19 cellular contexts compared by ENCODE assay signal in genomic region chr16:3670711-3671110, GRCh38. TPM values are rescaled to one million over a fixed set of nuclear protein-coding genes. Genes with fewer than 3 reads are reported as not detected.
DNase-seq lines count a peak whose midpoint lies in the region; ATAC-seq, FAIRE-seq and TF ChIP-seq lines count a peak whose summit lies in the region.
"Had no signal": no experiment of that assay in that cellular context is flagged by ENCODE, and none has a peak within 500 bp of the region (broad histone marks: within the 10 kb centered on the region; RNA-seq: fewer than 3 reads in every experiment).

No MANE protein-coding gene starts in this region.

- intact Hi-C loops in activated CD8-positive, alpha-beta T cell treated with anti-CD3 and anti-CD28 coated beads for 36 hours (cut with micrococcal nuclease) = no loop called here
- intact Hi-C loops in right lobe of liver (cut with DNase I) = no loop called here
- intact Hi-C loops in HepG2 (cut with micrococcal nuclease; ENCODE audit: unreplicated experiment) = no loop called here
- intact Hi-C loops in aorta (cut with DNase I) = no loop called here
- intact Hi-C loops in lower lobe of right lung (cut with DNase I) = no loop called here

- H3K4me3 ChIP-seq in right lobe of liver (no peak overlapping the region), HepG2 (replicated peaks in 1 of 3; ENCODE audit: insufficient read depth in 1 of 3, low read depth in 2 of 3, low read length in 3 of 3) (no peak overlapping the region), aorta (ENCODE audit: low read length in 2 of 2) (no peak overlapping the region), lower lobe of right lung (no peak overlapping the region), small intestine (ENCODE audit: low read depth in 1 of 2, low read length in 2 of 2) (no peak overlapping the region)

- H3K27me3 Mint-ChIP-seq in activated CD8-positive, alpha-beta T cell treated with anti-CD3 and anti-CD28 coated beads, Interleukin-2, amount 10 ng/mL, durations not matched to agents 7 days and 5 days (ENCODE audit: low read depth) = no peaks in the 10 kb centered on the region
- H3K27me3 Mint-ChIP-seq in activated CD8-positive, alpha-beta T cell treated with anti-CD3 and anti-CD28 coated beads for 36 hours = no peaks in the 10 kb centered on the region
- H3K27me3 Mint-ChIP-seq in immature natural killer cell (ENCODE audit: low read depth in 3 of 3) = peaks cover 0 to 3% (median 0%) of the 10 kb centered on the region in 3 donors
- H3K27me3 Mint-ChIP-seq: B cell had no signal

- H3K27ac Mint-ChIP-seq in activated CD8-positive, alpha-beta T cell treated with anti-CD3 and anti-CD28 coated beads, Interleukin-2, amount 10 ng/mL, durations not matched to agents 7 days and 5 days = peak overlapping the region; percentile 75
- H3K27ac Mint-ChIP-seq in activated CD8-positive, alpha-beta T cell treated with anti-CD3 and anti-CD28 coated beads for 36 hours = no peak overlapping the region
- peak overlapping the region in 5 of 6 donors; percentile 10 to 87 (median 64) for H3K27ac Mint-ChIP-seq in immature natural killer cell
- H3K27ac Mint-ChIP-seq: B cell, CD14-positive monocyte had no signal

- in situ Hi-C loops in HepG2 (cut with HindIII; ENCODE audit: extremely low pct_ligation_motif_present, low pct_unique_long_range_greater_than_20kb) = no loop called here

- H3K27ac ChIP-seq in right lobe of liver (no peak overlapping the region), HepG2 (ENCODE audit: extremely low read length, insufficient read depth, low read length) (no peak overlapping the region), aorta (ENCODE audit: low read depth in 1 of 2, low read length in 2 of 2) (no peak overlapping the region), lower lobe of right lung (no peak overlapping the region), small intestine (ENCODE audit: low read depth in 1 of 2, low read length in 1 of 2) (no peak overlapping the region)

- H3K36me3 ChIP-seq in right lobe of liver (peaks cover 0 to 29% (median 9%) of the 10 kb centered on the region in 4 donors), HepG2 (replicated peaks in 1 of 2; ENCODE audit: control insufficient read depth in 1 of 2, insufficient read depth in 2 of 2, low read length in 2 of 2) (peaks cover 30 to 73% of the 10 kb centered on the region in 2 experiments; a peak in 4 of 5 replicates), aorta (ENCODE audit: control insufficient read depth in 1 of 2, insufficient read depth in 2 of 2, low read length in 1 of 2) (peaks cover 0 to 1% of the 10 kb centered on the region in 2 donors), lower lobe of right lung (peaks cover 73% of the 10 kb centered on the region), small intestine (ENCODE audit: control insufficient read depth in 2 of 2, insufficient read depth in 2 of 2, low read length in 2 of 2) (peaks cover 0 to 3% of the 10 kb centered on the region in 2 donors)

- peaks cover 52% of the 10 kb centered on the region for H3K36me3 Mint-ChIP-seq in activated CD8-positive, alpha-beta T cell treated with anti-CD3 and anti-CD28 coated beads, Interleukin-2, amount 10 ng/mL, durations not matched to agents 7 days and 5 days (ENCODE audit: low read depth)
- peaks cover 51% of the 10 kb centered on the region for H3K36me3 Mint-ChIP-seq in activated CD8-positive, alpha-beta T cell treated with anti-CD3 and anti-CD28 coated beads for 36 hours (ENCODE audit: low read depth)
- peaks cover 0 to 12% (median 3%) of the 10 kb centered on the region in 3 donors for H3K36me3 Mint-ChIP-seq in immature natural killer cell

- H3K27me3 ChIP-seq in right lobe of liver (no peaks in the 10 kb centered on the region), HepG2 (ENCODE audit: control insufficient read depth in 1 of 2, insufficient read depth in 2 of 2, low read length in 2 of 2) (no peaks in the 10 kb centered on the region), aorta (ENCODE audit: control insufficient read depth in 1 of 2, insufficient read depth in 2 of 2, low read length in 1 of 2) (no peaks in the 10 kb centered on the region), lower lobe of right lung (ENCODE audit: low read depth) (no peaks in the 10 kb centered on the region), small intestine (ENCODE audit: control insufficient read depth in 2 of 2, insufficient read depth in 2 of 2, low read length in 2 of 2) (no peaks in the 10 kb centered on the region)

- peaks cover 37% of the 10 kb centered on the region for H3K4me1 Mint-ChIP-seq in activated CD8-positive, alpha-beta T cell treated with anti-CD3 and anti-CD28 coated beads, Interleukin-2, amount 10 ng/mL, durations not matched to agents 7 days and 5 days (ENCODE audit: low read depth)
- peaks cover 9% of the 10 kb centered on the region for H3K4me1 Mint-ChIP-seq in activated CD8-positive, alpha-beta T cell treated with anti-CD3 and anti-CD28 coated beads for 36 hours (ENCODE audit: low read depth)
- H3K4me1 Mint-ChIP-seq in immature natural killer cell = peaks cover 34 to 42% of the 10 kb centered on the region in 2 donors

- no peak overlapping the region for H3K9ac ChIP-seq in HepG2 (ENCODE audit: insufficient read depth, low read depth, low read length)

- CTCF ChIA-PET in activated CD8-positive, alpha-beta T cell treated with anti-CD3 and anti-CD28 coated beads, Interleukin-2, amount 10 ng/mL, durations not matched to agents 7 days and 5 days (lab: Charles Lee) = no interaction called here
- CTCF ChIA-PET in activated CD8-positive, alpha-beta T cell treated with anti-CD3 and anti-CD28 coated beads for 36 hours (lab: Charles Lee) = no interaction called here
- CTCF ChIA-PET in HepG2 (lab: Yijun Ruan, JAX; ENCODE audit: low intra/inter-chr PET ratio, low total read pairs) = no interaction called here

- no peaks in the 10 kb centered on the region for H3K79me2 ChIP-seq in HepG2 (ENCODE audit: insufficient read depth, low read length)

- no peak overlapping the region for H2AFZ ChIP-seq in HepG2 (ENCODE audit: low read length)

- TF ChIP-seq EP300 in HepG2 (IDR thresholded peaks at IDR 0.05; ENCODE audit: low read depth in 2 of 2, low read length in 2 of 2) (no peak), HepG2 (CRISPR knock-in tag; IDR thresholded peaks at IDR 0.05; ENCODE audit: borderline replicate concordance) (no peak)

- no peak for DNase-seq in activated CD8-positive, alpha-beta T cell treated with anti-CD3 and anti-CD28 coated beads, Interleukin-2, amount 10 ng/mL, durations not matched to agents 7 days and 5 days
- no peak for DNase-seq in activated CD8-positive, alpha-beta T cell treated with anti-CD3 and anti-CD28 coated beads for 36 hours
- peak in 2 of 3 donors; percentile 10 to 52 for DNase-seq in right lobe of liver
- no peak for DNase-seq in HepG2 (ENCODE audit: low spot score)
- DNase-seq in immature natural killer cell = peak in 2 of 3 donors; percentile 13 to 19
- peak; percentile 23 to 24 for DNase-seq in aorta
- no peak for DNase-seq in lower lobe of right lung
- no peak for DNase-seq in small intestine
- DNase-seq: DMS79, KG1, NCI-H1105, NCI-H146, NCI-H2029, NCI-H345, NCI-H524, NCI-H774 had no signal

- H3K9me3 Mint-ChIP-seq in activated CD8-positive, alpha-beta T cell treated with anti-CD3 and anti-CD28 coated beads, Interleukin-2, amount 10 ng/mL, durations not matched to agents 7 days and 5 days (ENCODE audit: insufficient read depth) = no peaks in the 10 kb centered on the region
- no peaks in the 10 kb centered on the region for H3K9me3 Mint-ChIP-seq in activated CD8-positive, alpha-beta T cell treated with anti-CD3 and anti-CD28 coated beads for 36 hours
- H3K9me3 Mint-ChIP-seq in immature natural killer cell = no peaks in the 10 kb centered on the region
- H3K9me3 Mint-ChIP-seq: CD14-positive monocyte had no signal

- H3K9me3 ChIP-seq in right lobe of liver (no peaks in the 10 kb centered on the region), HepG2 (ENCODE audit: low read length) (no peaks in the 10 kb centered on the region), aorta (ENCODE audit: control insufficient read depth, low read length) (no peaks in the 10 kb centered on the region), lower lobe of right lung (no peaks in the 10 kb centered on the region), small intestine (ENCODE audit: control insufficient read depth, low read depth) (no peaks in the 10 kb centered on the region)

- POLR2A ChIA-PET in activated CD8-positive, alpha-beta T cell treated with anti-CD3 and anti-CD28 coated beads, Interleukin-2, amount 10 ng/mL, durations not matched to agents 7 days and 5 days (lab: Charles Lee) = no interaction called here
- POLR2A ChIA-PET in activated CD8-positive, alpha-beta T cell treated with anti-CD3 and anti-CD28 coated beads for 36 hours (lab: Charles Lee) = no interaction called here
- POLR2A ChIA-PET in HepG2 (lab: Yijun Ruan, JAX) = no interaction called here

- TF ChIP-seq RAD21 in HepG2 (CRISPR knock-in tag; IDR thresholded peaks at IDR 0.05) = no peak

- no peak for TF ChIP-seq CTCF in activated CD8-positive, alpha-beta T cell treated with anti-CD3 and anti-CD28 coated beads for 36 hours (IDR thresholded peaks at IDR 0.05)
- TF ChIP-seq CTCF in right lobe of liver (IDR thresholded peaks at IDR 0.05) (no peak), HepG2 (CRISPR knock-in tag; IDR thresholded peaks at IDR 0.05) (no peak), lower lobe of right lung (IDR thresholded peaks at IDR 0.05) (no peak)

- BruUV-seq in HepG2 (replicated peaks; lab: Mats Ljungman, UMichigan) = no TSS peak

- TF ChIP-seq POLR2A in right lobe of liver (IDR thresholded peaks at IDR 0.05) (no peak), HepG2 (IDR thresholded peaks at IDR 0.05; ENCODE audit: insufficient read depth in 1 of 2, low read depth in 2 of 2, low read length in 2 of 2) (no peak)

- H3K4me3 Mint-ChIP-seq in activated CD8-positive, alpha-beta T cell treated with anti-CD3 and anti-CD28 coated beads, Interleukin-2, amount 10 ng/mL, durations not matched to agents 7 days and 5 days = no peak overlapping the region
- no peak overlapping the region for H3K4me3 Mint-ChIP-seq in activated CD8-positive, alpha-beta T cell treated with anti-CD3 and anti-CD28 coated beads for 36 hours
- H3K4me3 Mint-ChIP-seq in immature natural killer cell = peak overlapping the region; percentile 1 to 48 (median 30)
- H3K4me3 Mint-ChIP-seq: B cell, CD14-positive monocyte had no signal

- FAIRE-seq in HepG2 (lab: Jason Lieb, UNC) (no peak), small intestine (lab: Jason Lieb, UNC) (no peak)

- ATAC-seq in activated CD8-positive, alpha-beta T cell treated with anti-CD3 and anti-CD28 coated beads, Interleukin-2, amount 10 ng/mL, durations not matched to agents 7 days and 5 days = no peak
- ATAC-seq in activated CD8-positive, alpha-beta T cell treated with anti-CD3 and anti-CD28 coated beads for 36 hours = no peak
- ATAC-seq in right lobe of liver (no peak), HepG2 (no peak), aorta (ENCODE audit: low FRiP score) (no peak), lower lobe of right lung (no peak)
- ATAC-seq: Panc1 had no signal

- no peak overlapping the region for H3K4me2 ChIP-seq in HepG2 (ENCODE audit: low read depth, low read length)

- no peaks in the 10 kb centered on the region for H4K20me1 ChIP-seq in HepG2 (ENCODE audit: insufficient read depth, low read length)

- WGBS in right lobe of liver (ENCODE audit: insufficient coverage, low coverage, low lambda C conversion rate, missing lambda C conversion rate) = 82% methylated on average over 3 of the region's 13 CpGs
- WGBS in HepG2 (ENCODE audit: low lambda C conversion rate) = 94% methylated on average over 13 of the region's 13 CpGs
- WGBS in aorta, 2 donors = 92 to 94% methylated on average over 13 of the region's 13 CpGs
- 84 to 89% (median 87%) methylated on average over 13 of the region's 13 CpGs for WGBS in small intestine, 3 donors

- H3K4me1 ChIP-seq in right lobe of liver (no peaks in the 10 kb centered on the region), HepG2 (ENCODE audit: insufficient read depth, low read length) (no peaks in the 10 kb centered on the region), aorta (ENCODE audit: control insufficient read depth in 1 of 2, insufficient read depth in 2 of 2, low read length in 2 of 2) (no peaks in the 10 kb centered on the region), lower lobe of right lung (no peaks in the 10 kb centered on the region), small intestine (ENCODE audit: control insufficient read depth in 2 of 2, insufficient read depth in 1 of 2, low read depth in 1 of 2, low read length in 1 of 2) (no peaks in the 10 kb centered on the region)

RNA-seq across cellular contexts. Expression of gene DNASE1, which starts 16.2 kb away (rescaled TPM):
- 10 to 100 TPM; 45.7 to 48.3 TPM for total RNA-seq in activated CD8-positive, alpha-beta T cell treated with anti-CD3 and anti-CD28 coated beads, Interleukin-2, amount 10 ng/mL, durations not matched to agents 7 days and 5 days
- total RNA-seq in activated CD8-positive, alpha-beta T cell treated with anti-CD3 and anti-CD28 coated beads for 36 hours = 10 to 100 TPM; 11.8 to 12.1 TPM
- 1 to 10 TPM; 1.4 to 6.2 (median 3.1) TPM for total RNA-seq in right lobe of liver
- total RNA-seq in HepG2 (2016; rRNA removed; fragmentation: Illumina TruSeq; extraction: Trizol) = 3.7 and 7.1 TPM in 2 replicates
- 9.5 and 9.7 TPM in 2 replicates for total RNA-seq in HepG2 (2016; cell fraction: cytosol; rRNA removed; fragmentation: Illumina TruSeq; extraction: Trizol; ENCODE audit: low read depth)
- total RNA-seq in HepG2 (2016; cell fraction: insoluble cytoplasmic fraction; rRNA removed; fragmentation: Illumina TruSeq; extraction: Trizol) = 4.1 and 7.3 TPM in 2 replicates
- total RNA-seq in HepG2 (2016; cell fraction: membrane; rRNA removed; fragmentation: Illumina TruSeq; extraction: Trizol) = 11.1 and 12.4 TPM in 2 replicates
- total RNA-seq in HepG2 (2016; cell fraction: nucleus; rRNA removed; fragmentation: Illumina TruSeq; extraction: Trizol) = 11.8 and 13.6 TPM in 2 replicates
- 11.1 and 13.0 TPM in 2 replicates for polyA plus RNA-seq in HepG2 (2011; rRNA removed)
- 5.4 and 7.4 TPM in 2 replicates for polyA plus RNA-seq in HepG2 (2011; cell fraction: cytosol; rRNA removed)
- polyA plus RNA-seq in HepG2 (2011; cell fraction: nucleus; rRNA removed) = 37.1 and 37.7 TPM in 2 replicates
- polyA plus RNA-seq in HepG2 (2012) = 7.2 and 10.3 TPM in 2 replicates
- 10.1 and 11.6 TPM in 2 replicates for polyA plus RNA-seq in HepG2 (2016; cell fraction: cytosol; fragmentation: Illumina TruSeq; extraction: Trizol; ENCODE audit: low read depth)
- polyA plus RNA-seq in HepG2 (2016; cell fraction: insoluble cytoplasmic fraction; fragmentation: Illumina TruSeq; extraction: Trizol; ENCODE audit: low read depth) = 2.9 and 3.5 TPM in 2 replicates
- 9.6 and 10.1 TPM in 2 replicates for polyA plus RNA-seq in HepG2 (2016; cell fraction: membrane; fragmentation: Illumina TruSeq; extraction: Trizol; ENCODE audit: low read depth)
- polyA plus RNA-seq in HepG2 (2016; cell fraction: nucleus; fragmentation: Illumina TruSeq; extraction: Trizol; ENCODE audit: insufficient read depth, low read depth) = 15.7 and 20.9 TPM in 2 replicates
- 12.4 and 52.9 TPM in 2 replicates for polyA minus RNA-seq in HepG2 (2011; rRNA and poly(A)+ RNA removed; ENCODE audit: low replicate concordance)
- 3.9 and 4.6 TPM in 2 replicates for polyA minus RNA-seq in HepG2 (2011; cell fraction: cytosol; rRNA and poly(A)+ RNA removed)
- 13.1 and 20.5 TPM in 2 replicates for polyA minus RNA-seq in HepG2 (2011; cell fraction: nucleus; rRNA and poly(A)+ RNA removed)
- 1 to 10 TPM in 2 of 3 donors, under 1 TPM in 1; 0.60 to 9.0 (median 3.5) TPM for polyA plus RNA-seq in immature natural killer cell
- total RNA-seq in aorta = 10 to 100 TPM in 1 of 2 donors, 1 to 10 TPM in 1; 9.1 to 21.8 TPM
- polyA plus RNA-seq in aorta = 1 to 10 TPM; 5.4 to 9.3 TPM
- 14.3 TPM for total RNA-seq in lower lobe of right lung
- 100 to 1,000 TPM in 2 of 3 donors, 10 to 100 TPM in 1; 75.4 to 290 (median 249) TPM for polyA plus RNA-seq in small intestine

RNA-seq across cellular contexts. Expression of gene TRAP1, which starts 46.6 kb away (rescaled TPM):
- total RNA-seq in activated CD8-positive, alpha-beta T cell treated with anti-CD3 and anti-CD28 coated beads, Interleukin-2, amount 10 ng/mL, durations not matched to agents 7 days and 5 days = 100 to 1,000 TPM; 126 to 129 TPM
- total RNA-seq in activated CD8-positive, alpha-beta T cell treated with anti-CD3 and anti-CD28 coated beads for 36 hours = 100 to 1,000 TPM; 343 to 379 TPM
- total RNA-seq in right lobe of liver (100 to 1,000 TPM in 4 of 6 experiments, 10 to 100 TPM in 2; 93.4 to 169 (median 123) TPM), HepG2 (2016; rRNA removed; fragmentation: Illumina TruSeq; extraction: Trizol) (112 and 127 TPM in 2 replicates), aorta (10 to 100 TPM; 57.7 to 59.5 TPM), lower lobe of right lung (51.8 TPM)
- 28.9 and 31.8 TPM in 2 replicates for total RNA-seq in HepG2 (2016; cell fraction: cytosol; rRNA removed; fragmentation: Illumina TruSeq; extraction: Trizol; ENCODE audit: low read depth)
- 104 and 130 TPM in 2 replicates for total RNA-seq in HepG2 (2016; cell fraction: insoluble cytoplasmic fraction; rRNA removed; fragmentation: Illumina TruSeq; extraction: Trizol)
- total RNA-seq in HepG2 (2016; cell fraction: membrane; rRNA removed; fragmentation: Illumina TruSeq; extraction: Trizol) = 40.6 and 42.7 TPM in 2 replicates
- total RNA-seq in HepG2 (2016; cell fraction: nucleus; rRNA removed; fragmentation: Illumina TruSeq; extraction: Trizol) = 81.3 and 97.5 TPM in 2 replicates
- polyA plus RNA-seq in HepG2 (2011; rRNA removed) (240 and 283 TPM in 2 replicates), immature natural killer cell (10 to 100 TPM; 30.1 to 32.1 (median 30.7) TPM), aorta (100 to 1,000 TPM in 1 of 2 donors, 10 to 100 TPM in 1; 19.2 to 183 TPM), small intestine (10 to 100 TPM; 25.5 to 79.5 (median 49.4) TPM)
- polyA plus RNA-seq in HepG2 (2011; cell fraction: cytosol; rRNA removed) = 125 and 163 TPM in 2 replicates
- polyA plus RNA-seq in HepG2 (2011; cell fraction: nucleus; rRNA removed) = 405 and 449 TPM in 2 replicates
- polyA plus RNA-seq in HepG2 (2012) = 173 and 189 TPM in 2 replicates
- 15.5 and 18.4 TPM in 2 replicates for polyA plus RNA-seq in HepG2 (2016; cell fraction: cytosol; fragmentation: Illumina TruSeq; extraction: Trizol; ENCODE audit: low read depth)
- 106 and 121 TPM in 2 replicates for polyA plus RNA-seq in HepG2 (2016; cell fraction: insoluble cytoplasmic fraction; fragmentation: Illumina TruSeq; extraction: Trizol; ENCODE audit: low read depth)
- 25.7 and 26.7 TPM in 2 replicates for polyA plus RNA-seq in HepG2 (2016; cell fraction: membrane; fragmentation: Illumina TruSeq; extraction: Trizol; ENCODE audit: low read depth)
- 169 and 193 TPM in 2 replicates for polyA plus RNA-seq in HepG2 (2016; cell fraction: nucleus; fragmentation: Illumina TruSeq; extraction: Trizol; ENCODE audit: insufficient read depth, low read depth)
- polyA minus RNA-seq in HepG2 (2011; rRNA and poly(A)+ RNA removed; ENCODE audit: low replicate concordance) = 623 and 697 TPM in 2 replicates
- polyA minus RNA-seq in HepG2 (2011; cell fraction: cytosol; rRNA and poly(A)+ RNA removed) = 98.0 and 120 TPM in 2 replicates
- 105 and 109 TPM in 2 replicates for polyA minus RNA-seq in HepG2 (2011; cell fraction: nucleus; rRNA and poly(A)+ RNA removed)

RNA-seq across cellular contexts. Expression of gene SLX4, which starts 59.3 kb away (rescaled TPM):
- total RNA-seq in activated CD8-positive, alpha-beta T cell treated with anti-CD3 and anti-CD28 coated beads, Interleukin-2, amount 10 ng/mL, durations not matched to agents 7 days and 5 days = 10 to 100 TPM; 16.3 to 16.5 TPM
- 10 to 100 TPM in 1 of 2 experiments, 1 to 10 TPM in 1; 9.8 to 10.1 TPM for total RNA-seq in activated CD8-positive, alpha-beta T cell treated with anti-CD3 and anti-CD28 coated beads for 36 hours
- total RNA-seq in right lobe of liver (1 to 10 TPM; 1.8 to 2.9 (median 2.2) TPM), HepG2 (2016; rRNA removed; fragmentation: Illumina TruSeq; extraction: Trizol) (2.5 and 3.6 TPM in 2 replicates), aorta (1 to 10 TPM; 4.9 to 5.0 TPM), lower lobe of right lung (5.7 TPM)
- total RNA-seq in HepG2 (2016; cell fraction: cytosol; rRNA removed; fragmentation: Illumina TruSeq; extraction: Trizol; ENCODE audit: low read depth) = 0.97 and 1.0 TPM in 2 replicates
- total RNA-seq in HepG2 (2016; cell fraction: insoluble cytoplasmic fraction; rRNA removed; fragmentation: Illumina TruSeq; extraction: Trizol) = 2.1 and 3.8 TPM in 2 replicates
- total RNA-seq in HepG2 (2016; cell fraction: membrane; rRNA removed; fragmentation: Illumina TruSeq; extraction: Trizol) = 1.3 and 1.6 TPM in 2 replicates
- 7.6 and 7.9 TPM in 2 replicates for total RNA-seq in HepG2 (2016; cell fraction: nucleus; rRNA removed; fragmentation: Illumina TruSeq; extraction: Trizol)
- polyA plus RNA-seq in HepG2 (2011; rRNA removed) (1.1 and 1.3 TPM in 2 replicates), immature natural killer cell (1 to 10 TPM in 1 of 3 donors, under 1 TPM in 1, not detected in 1; 0.43 to 1.8 TPM), aorta (1 to 10 TPM in 1 of 2 donors, under 1 TPM in 1; 0.50 to 4.0 TPM), small intestine (1 to 10 TPM; 1.1 to 3.0 (median 2.5) TPM)
- 0.40 and 0.46 TPM in 2 replicates for polyA plus RNA-seq in HepG2 (2011; cell fraction: cytosol; rRNA removed)
- polyA plus RNA-seq in HepG2 (2011; cell fraction: nucleus; rRNA removed) = 5.4 and 5.9 TPM in 2 replicates
- 0.97 and 1.2 TPM in 2 replicates for polyA plus RNA-seq in HepG2 (2012)
- polyA plus RNA-seq in HepG2 (2016; cell fraction: cytosol; fragmentation: Illumina TruSeq; extraction: Trizol; ENCODE audit: low read depth) = 0.16 and 0.18 TPM in 2 replicates
- 1.1 and 1.7 TPM in 2 replicates for polyA plus RNA-seq in HepG2 (2016; cell fraction: insoluble cytoplasmic fraction; fragmentation: Illumina TruSeq; extraction: Trizol; ENCODE audit: low read depth)
- polyA plus RNA-seq in HepG2 (2016; cell fraction: membrane; fragmentation: Illumina TruSeq; extraction: Trizol; ENCODE audit: low read depth) = 0.21 and 0.31 TPM in 2 replicates
- 12.5 and 14.1 TPM in 2 replicates for polyA plus RNA-seq in HepG2 (2016; cell fraction: nucleus; fragmentation: Illumina TruSeq; extraction: Trizol; ENCODE audit: insufficient read depth, low read depth)
- 1.5 and 3.9 TPM in 2 replicates for polyA minus RNA-seq in HepG2 (2011; rRNA and poly(A)+ RNA removed; ENCODE audit: low replicate concordance)
- polyA minus RNA-seq in HepG2 (2011; cell fraction: cytosol; rRNA and poly(A)+ RNA removed) = 0.89 and 1.1 TPM in 2 replicates
- 4.4 and 5.1 TPM in 2 replicates for polyA minus RNA-seq in HepG2 (2011; cell fraction: nucleus; rRNA and poly(A)+ RNA removed)

Comparison
In these comparisons a context has a peak if more than half of its experiments do, and no peak if none do; other contexts are left out.
1. DNase-seq: peak in right lobe of liver (2 of 3), immature natural killer cell (2 of 3) and aorta (2 of 2); none in activated CD8-positive, alpha-beta T cell treated with anti-CD3 and anti-CD28 coated beads, Interleukin-2, amount 10 ng/mL, durations not matched to agents 7 days and 5 days (single experiment), activated CD8-positive, alpha-beta T cell treated with anti-CD3 and anti-CD28 coated beads for 36 hours (single experiment), HepG2 (single experiment), lower lobe of right lung (single experiment) and small intestine (single experiment).
2. H3K4me3 Mint-ChIP-seq: peak in immature natural killer cell (5 of 5); none in activated CD8-positive, alpha-beta T cell treated with anti-CD3 and anti-CD28 coated beads, Interleukin-2, amount 10 ng/mL, durations not matched to agents 7 days and 5 days (single experiment) and activated CD8-positive, alpha-beta T cell treated with anti-CD3 and anti-CD28 coated beads for 36 hours (single experiment).